9 cellular contexts compared by ENCODE assay signal in the genomic region with DNA sequence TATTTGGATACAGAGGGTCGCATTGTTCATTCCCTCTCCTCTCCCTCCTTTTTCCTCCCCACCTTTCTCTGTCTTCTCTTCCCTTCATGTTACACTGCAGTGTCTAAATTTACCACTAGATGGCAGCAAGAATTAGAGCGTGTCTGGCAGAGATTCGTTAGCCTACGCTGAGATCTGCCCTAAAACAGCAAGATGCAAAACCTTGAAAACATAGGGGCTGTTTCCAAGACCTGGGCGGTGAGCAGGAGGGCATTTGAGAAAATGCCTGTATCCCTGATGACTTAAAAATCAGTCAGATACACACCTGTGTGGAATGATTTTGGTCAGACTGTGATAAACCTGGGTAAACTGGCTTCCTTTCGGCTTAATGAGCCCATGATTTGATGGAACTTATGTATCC.
A peak's percentile ranks its signal among the peaks of the same experiment; 100 is the strongest.
DNase-seq lines count a peak whose midpoint lies in the region; ATAC-seq and TF ChIP-seq lines count a peak whose summit lies in the region.
"Had no signal": no experiment of that assay in that cellular context is flagged by ENCODE, and none has a peak within 500 bp of the region (broad histone marks: within the 10 kb centered on the region; RNA-seq: fewer than 3 reads in every experiment).

No MANE protein-coding gene starts in this region.

- TF ChIP-seq CTCF in fibroblast of lung (conservative IDR thresholded peaks at IDR 0.05 in 1 of 2, IDR thresholded peaks at IDR 0.05 in 1 of 2; ENCODE audit: low read depth in 1 of 2, low read length in 2 of 2) (peak; percentile 90 to 94), nephron progenitor cell (IDR thresholded peaks at IDR 0.05) (peak; percentile 84)

- H3K27me3 Mint-ChIP-seq in CD4-positive, CD25-positive, alpha-beta regulatory T cell = no peaks in the 10 kb centered on the region
- H3K27me3 Mint-ChIP-seq in activated CD8-positive, alpha-beta T cell treated with anti-CD3 and anti-CD28 coated beads, Interleukin-2, amount 10 ng/mL, durations not matched to agents 7 days and 5 days (ENCODE audit: low read depth) = no peaks in the 10 kb centered on the region
- no peaks in the 10 kb centered on the region for H3K27me3 Mint-ChIP-seq in nephron progenitor cell (ENCODE audit: low read depth, poor library complexity)

- peak overlapping the region in 1 of 3 donors; percentile 70 for H3K27ac Mint-ChIP-seq in CD4-positive, CD25-positive, alpha-beta regulatory T cell
- no peak overlapping the region for H3K27ac Mint-ChIP-seq in activated CD8-positive, alpha-beta T cell treated with anti-CD3 and anti-CD28 coated beads, Interleukin-2, amount 10 ng/mL, durations not matched to agents 7 days and 5 days
- H3K27ac Mint-ChIP-seq in nephron progenitor cell = no peak overlapping the region

- ATAC-seq in CD4-positive, CD25-positive, alpha-beta regulatory T cell (ENCODE audit: low read depth in 2 of 2) = peak; percentile 60 to 64
- ATAC-seq in GM19023 (IDR thresholded peaks at IDR 0.05; ENCODE audit: unreplicated experiment) (peak; percentile 53), HG03378 (IDR thresholded peaks at IDR 0.05; ENCODE audit: unreplicated experiment) (peak; percentile 65), aorta (ENCODE audit: low FRiP score) (peak; percentile 83)
- ATAC-seq in activated CD8-positive, alpha-beta T cell treated with anti-CD3 and anti-CD28 coated beads, Interleukin-2, amount 10 ng/mL, durations not matched to agents 7 days and 5 days = peak; percentile 86

- H3K27ac ChIP-seq in CD4-positive, CD25-positive, alpha-beta regulatory T cell (ENCODE audit: insufficient read depth, low read length, poor library complexity, severe bottlenecking) = no peak overlapping the region
- no peak overlapping the region for H3K27ac ChIP-seq in fibroblast of lung (ENCODE audit: insufficient read depth, low read length)
- H3K27ac ChIP-seq in aorta (ENCODE audit: low read depth in 1 of 2, low read length in 2 of 2) = no peak overlapping the region
- H3K27ac ChIP-seq: SJSA1 had no signal

- CTCF ChIA-PET in activated CD8-positive, alpha-beta T cell treated with anti-CD3 and anti-CD28 coated beads, Interleukin-2, amount 10 ng/mL, durations not matched to agents 7 days and 5 days (lab: Charles Lee) = interaction anchor here (0.8 to 3.4 kb wide), 21 partner anchors 10 to 652 kb away, joined by 3 to 28 read pairs (median 3); no protein-coding TSS in a partner anchor

- no peaks in the 10 kb centered on the region for H3K27me3 ChIP-seq in CD4-positive, CD25-positive, alpha-beta regulatory T cell (ENCODE audit: control insufficient read depth, insufficient read depth, low read length)
- no peaks in the 10 kb centered on the region for H3K27me3 ChIP-seq in fibroblast of lung (ENCODE audit: control insufficient read depth, insufficient read depth, low read length)
- H3K27me3 ChIP-seq in aorta (ENCODE audit: control insufficient read depth in 1 of 2, insufficient read depth in 2 of 2, low read length in 1 of 2) = no peaks in the 10 kb centered on the region
- H3K27me3 ChIP-seq: SJSA1 had no signal

- H3K9me3 ChIP-seq in CD4-positive, CD25-positive, alpha-beta regulatory T cell (ENCODE audit: control insufficient read depth in 2 of 2, low read length in 2 of 2) = no peaks in the 10 kb centered on the region
- H3K9me3 ChIP-seq in fibroblast of lung (ENCODE audit: control insufficient read depth, insufficient read depth, low read depth, low read length) = no peaks in the 10 kb centered on the region
- no peaks in the 10 kb centered on the region for H3K9me3 ChIP-seq in aorta (ENCODE audit: control insufficient read depth, low read length)
- H3K9me3 ChIP-seq: SJSA1 had no signal

- no peak overlapping the region for H3K4me2 ChIP-seq in fibroblast of lung (ENCODE audit: extremely low read depth, insufficient read depth, low read length)

- no peaks in the 10 kb centered on the region for H3K4me1 ChIP-seq in CD4-positive, CD25-positive, alpha-beta regulatory T cell (ENCODE audit: control insufficient read depth, insufficient read depth, low read length, poor library complexity, severe bottlenecking)
- no peaks in the 10 kb centered on the region for H3K4me1 ChIP-seq in fibroblast of lung (ENCODE audit: control insufficient read depth, extremely low read depth, insufficient read depth, low read length)
- no peaks in the 10 kb centered on the region for H3K4me1 ChIP-seq in aorta (ENCODE audit: control insufficient read depth in 1 of 2, insufficient read depth in 2 of 2, low read length in 2 of 2)
- H3K4me1 ChIP-seq: SJSA1 had no signal

- H2AFZ ChIP-seq in fibroblast of lung (ENCODE audit: low read length) = no peak overlapping the region

- 16 to 18% methylated on average over 6 of the region's 6 CpGs for WGBS in aorta, 2 donors

- H3K9me3 Mint-ChIP-seq in CD4-positive, CD25-positive, alpha-beta regulatory T cell = no peaks in the 10 kb centered on the region
- no peaks in the 10 kb centered on the region for H3K9me3 Mint-ChIP-seq in activated CD8-positive, alpha-beta T cell treated with anti-CD3 and anti-CD28 coated beads, Interleukin-2, amount 10 ng/mL, durations not matched to agents 7 days and 5 days (ENCODE audit: insufficient read depth)
- H3K9me3 Mint-ChIP-seq in nephron progenitor cell = no peaks in the 10 kb centered on the region

- intact Hi-C loops in aorta (cut with DNase I) = loop anchor here (5.0 kb wide), 2 partner anchors 653 to 668 kb away; a partner anchor contains a TSS

- POLR2A ChIA-PET in activated CD8-positive, alpha-beta T cell treated with anti-CD3 and anti-CD28 coated beads, Interleukin-2, amount 10 ng/mL, durations not matched to agents 7 days and 5 days (lab: Charles Lee) = no interaction called here

- no peaks in the 10 kb centered on the region for H3K36me3 Mint-ChIP-seq in CD4-positive, CD25-positive, alpha-beta regulatory T cell
- no peaks in the 10 kb centered on the region for H3K36me3 Mint-ChIP-seq in activated CD8-positive, alpha-beta T cell treated with anti-CD3 and anti-CD28 coated beads, Interleukin-2, amount 10 ng/mL, durations not matched to agents 7 days and 5 days (ENCODE audit: low read depth)
- H3K36me3 Mint-ChIP-seq in nephron progenitor cell (ENCODE audit: low read depth) = peaks cover 9% of the 10 kb centered on the region

- DNase-seq in CD4-positive, CD25-positive, alpha-beta regulatory T cell = peak; percentile 3 to 67 (median 59)
- DNase-seq in NCI-H524 treated with DMSO at 0.1 percent for 48 hours (lab: John Stamatoyannopoulos, UW) = peak; percentile 39
- DNase-seq in activated CD8-positive, alpha-beta T cell treated with anti-CD3 and anti-CD28 coated beads, Interleukin-2, amount 10 ng/mL, durations not matched to agents 7 days and 5 days = peak; percentile 58
- DNase-seq in fibroblast of lung (ENCODE audit: low read depth in 2 of 2) = peak; percentile 34 to 73
- DNase-seq in nephron progenitor cell = peak; percentile 47
- DNase-seq in aorta = no peak

- no peaks in the 10 kb centered on the region for H3K79me2 ChIP-seq in fibroblast of lung (ENCODE audit: control insufficient read depth, insufficient read depth, low read length)

- H3K4me3 Mint-ChIP-seq in CD4-positive, CD25-positive, alpha-beta regulatory T cell = no peak overlapping the region
- H3K4me3 Mint-ChIP-seq in activated CD8-positive, alpha-beta T cell treated with anti-CD3 and anti-CD28 coated beads, Interleukin-2, amount 10 ng/mL, durations not matched to agents 7 days and 5 days = no peak overlapping the region
- H3K4me3 Mint-ChIP-seq in nephron progenitor cell = peak overlapping the region; percentile 1

- no peak overlapping the region for H3K4me3 ChIP-seq in CD4-positive, CD25-positive, alpha-beta regulatory T cell (ENCODE audit: low read depth, low read length)
- no peak overlapping the region for H3K4me3 ChIP-seq in fibroblast of lung (replicated peaks in 1 of 4; ENCODE audit: control extremely low read depth in 1 of 4, insufficient read depth in 1 of 4, low read depth in 3 of 4, low read length in 4 of 4)
- no peak overlapping the region for H3K4me3 ChIP-seq in aorta (ENCODE audit: low read length in 2 of 2)
- H3K4me3 ChIP-seq: SJSA1 had no signal

- H4K20me1 ChIP-seq in fibroblast of lung (ENCODE audit: control insufficient read depth, extremely low read depth, insufficient read depth, low read length) = no peaks in the 10 kb centered on the region

- no peaks in the 10 kb centered on the region for H3K36me3 ChIP-seq in CD4-positive, CD25-positive, alpha-beta regulatory T cell (ENCODE audit: control insufficient read depth, insufficient read depth, low read length)
- H3K36me3 ChIP-seq in fibroblast of lung (ENCODE audit: control insufficient read depth, insufficient read depth, low read length) (no peaks in the 10 kb centered on the region), aorta (ENCODE audit: control insufficient read depth in 1 of 2, insufficient read depth in 2 of 2, low read length in 1 of 2) (peaks cover 0 to 2% of the 10 kb centered on the region in 2 donors)
- H3K36me3 ChIP-seq: SJSA1 had no signal

- H3K9ac ChIP-seq in fibroblast of lung (ENCODE audit: insufficient read depth, low read length) = no peak overlapping the region

- H3K4me1 Mint-ChIP-seq in CD4-positive, CD25-positive, alpha-beta regulatory T cell = no peaks in the 10 kb centered on the region
- no peaks in the 10 kb centered on the region for H3K4me1 Mint-ChIP-seq in activated CD8-positive, alpha-beta T cell treated with anti-CD3 and anti-CD28 coated beads, Interleukin-2, amount 10 ng/mL, durations not matched to agents 7 days and 5 days (ENCODE audit: low read depth)
- H3K4me1 Mint-ChIP-seq in nephron progenitor cell = peaks cover 43% of the 10 kb centered on the region

Comparison
In these comparisons a context has a peak if more than half of its experiments do, and no peak if none do; other contexts are left out.
1. DNase-seq: peak in CD4-positive, CD25-positive, alpha-beta regulatory T cell (3 of 3), NCI-H524 treated with DMSO at 0.1 percent for 48 hours (single experiment), activated CD8-positive, alpha-beta T cell treated with anti-CD3 and anti-CD28 coated beads, Interleukin-2, amount 10 ng/mL, durations not matched to agents 7 days and 5 days (single experiment), fibroblast of lung (2 of 2) and nephron progenitor cell (single experiment); none in aorta (0 of 2).
2. Peak in every context shown above with its lines, with median percentiles within 50 percentile points of each other: ATAC-seq.